8 cellular contexts compared by ENCODE assay signal in the genomic region with DNA sequence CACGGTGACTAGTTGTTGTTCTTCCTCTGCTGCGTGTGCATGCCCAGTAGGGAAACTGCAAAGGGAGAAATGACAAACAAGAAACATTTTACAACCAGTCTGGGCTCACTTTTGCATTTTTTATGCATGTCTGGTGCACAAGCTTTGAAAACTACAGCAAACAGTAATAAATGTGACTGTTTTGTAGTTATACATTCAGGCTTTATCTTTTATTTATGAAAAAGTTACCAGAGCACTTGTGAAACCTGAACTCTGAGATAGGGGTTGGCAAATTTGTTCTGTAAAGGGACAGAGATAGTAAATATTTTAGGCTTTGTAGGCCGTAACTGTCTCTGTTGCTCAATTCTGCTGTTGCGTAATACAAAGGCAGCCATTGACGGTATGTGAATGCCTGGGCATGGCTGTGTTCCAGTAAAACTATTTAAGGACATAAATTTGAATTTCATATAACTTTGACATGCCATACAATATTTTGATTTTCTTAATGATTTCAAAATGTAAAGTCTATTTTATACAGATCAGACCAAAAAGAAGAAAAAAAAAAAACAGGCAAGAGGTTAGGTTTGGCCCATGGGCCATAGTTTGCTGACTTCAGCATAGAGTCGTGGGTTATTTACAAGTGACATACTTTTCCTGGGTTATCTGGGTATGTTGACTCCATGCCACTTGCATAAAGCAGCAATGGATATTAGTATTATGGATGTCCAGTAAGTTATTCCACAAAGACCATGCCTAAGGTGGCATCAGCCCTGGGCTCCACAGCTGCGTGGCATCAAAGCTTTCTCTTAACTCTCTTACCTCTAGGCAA. TPM values are rescaled to one million over a fixed set of nuclear protein-coding genes. Genes with fewer than 3 reads are reported as not detected.
DNase-seq lines count a peak whose midpoint lies in the region; ATAC-seq and TF ChIP-seq lines count a peak whose summit lies in the region.

No MANE protein-coding gene starts in this region.

- peak overlapping the region; percentile 32 for H3K27ac Mint-ChIP-seq in activated naive CD8-positive, alpha-beta T cell treated with anti-CD3 and anti-CD28 coated beads, Interleukin-2, amount 10 ng/mL, durations not matched to agents 7 days and 5 days
- no peak overlapping the region for H3K27ac Mint-ChIP-seq in activated naive CD8-positive, alpha-beta T cell treated with anti-CD3 and anti-CD28 coated beads for 36 hours
- no peak overlapping the region for H3K27ac Mint-ChIP-seq in activated CD4-positive, alpha-beta memory T cell treated with anti-CD3 and anti-CD28 coated beads for 36 hours

- H3K36me3 Mint-ChIP-seq in activated naive CD8-positive, alpha-beta T cell treated with anti-CD3 and anti-CD28 coated beads, Interleukin-2, amount 10 ng/mL, durations not matched to agents 7 days and 5 days: peaks cover 29% of the 10 kb centered on the region
- peaks cover 13% of the 10 kb centered on the region for H3K36me3 Mint-ChIP-seq in activated naive CD8-positive, alpha-beta T cell treated with anti-CD3 and anti-CD28 coated beads for 36 hours
- H3K36me3 Mint-ChIP-seq in activated CD4-positive, alpha-beta memory T cell treated with anti-CD3 and anti-CD28 coated beads for 36 hours: peaks cover 30% of the 10 kb centered on the region

- H3K9me3 Mint-ChIP-seq in activated naive CD8-positive, alpha-beta T cell treated with anti-CD3 and anti-CD28 coated beads, Interleukin-2, amount 10 ng/mL, durations not matched to agents 7 days and 5 days: no peaks in the 10 kb centered on the region
- H3K9me3 Mint-ChIP-seq in activated naive CD8-positive, alpha-beta T cell treated with anti-CD3 and anti-CD28 coated beads for 36 hours: no peaks in the 10 kb centered on the region
- no peaks in the 10 kb centered on the region for H3K9me3 Mint-ChIP-seq in activated CD4-positive, alpha-beta memory T cell treated with anti-CD3 and anti-CD28 coated beads for 36 hours

- POLR2A ChIA-PET in activated naive CD8-positive, alpha-beta T cell treated with anti-CD3 and anti-CD28 coated beads, Interleukin-2, amount 10 ng/mL, durations not matched to agents 7 days and 5 days (lab: Charles Lee): no interaction called here
- POLR2A ChIA-PET in activated CD4-positive, alpha-beta memory T cell treated with anti-CD3 and anti-CD28 coated beads for 36 hours (lab: Charles Lee): interaction anchor here (0.6 kb wide), 1 partner anchor 90 kb away, joined by 3 read pairs; no protein-coding TSS in a partner anchor

- no peak for TF ChIP-seq POLR2A in breast epithelium (IDR thresholded peaks at IDR 0.05)
- no peak for TF ChIP-seq POLR2A in uterus (IDR thresholded peaks at IDR 0.05)

- peaks cover 16% of the 10 kb centered on the region for H3K4me1 Mint-ChIP-seq in activated naive CD8-positive, alpha-beta T cell treated with anti-CD3 and anti-CD28 coated beads, Interleukin-2, amount 10 ng/mL, durations not matched to agents 7 days and 5 days
- peaks cover 25% of the 10 kb centered on the region for H3K4me1 Mint-ChIP-seq in activated naive CD8-positive, alpha-beta T cell treated with anti-CD3 and anti-CD28 coated beads for 36 hours
- H3K4me1 Mint-ChIP-seq in activated CD4-positive, alpha-beta memory T cell treated with anti-CD3 and anti-CD28 coated beads for 36 hours (ENCODE audit: low read depth): peaks cover 14% of the 10 kb centered on the region

- H3K27me3 ChIP-seq in breast epithelium (no peaks in the 10 kb centered on the region), lung (ENCODE audit: control insufficient read depth, insufficient read depth) (no peaks in the 10 kb centered on the region), uterus (no peaks in the 10 kb centered on the region)

- TF ChIP-seq CTCF in breast epithelium (IDR thresholded peaks at IDR 0.05): no peak
- TF ChIP-seq CTCF in lung (IDR thresholded peaks at IDR 0.05; ENCODE audit: control extremely low read depth, extremely low read depth): no peak
- no peak for TF ChIP-seq CTCF in uterus (IDR thresholded peaks at IDR 0.05)

- DNase-seq in activated naive CD8-positive, alpha-beta T cell treated with anti-CD3 and anti-CD28 coated beads, Interleukin-2, amount 10 ng/mL, durations not matched to agents 7 days and 5 days: no peak
- DNase-seq in activated naive CD8-positive, alpha-beta T cell treated with anti-CD3 and anti-CD28 coated beads for 36 hours: no peak
- DNase-seq in breast epithelium (ENCODE audit: low spot score in 2 of 2) (peak in 1 of 2 donors; percentile 53), lung (ENCODE audit: low spot score) (peak; percentile 61), uterus (peak in 1 of 2 donors; percentile 77), middle frontal gyrus (ENCODE audit: extremely low spot score, low spot score) (no peak)
- DNase-seq in activated CD4-positive, alpha-beta memory T cell treated with anti-CD3 and anti-CD28 coated beads for 36 hours: no peak

- H3K4me3 Mint-ChIP-seq in activated naive CD8-positive, alpha-beta T cell treated with anti-CD3 and anti-CD28 coated beads, Interleukin-2, amount 10 ng/mL, durations not matched to agents 7 days and 5 days: no peak overlapping the region
- no peak overlapping the region for H3K4me3 Mint-ChIP-seq in activated naive CD8-positive, alpha-beta T cell treated with anti-CD3 and anti-CD28 coated beads for 36 hours
- no peak overlapping the region for H3K4me3 Mint-ChIP-seq in activated CD4-positive, alpha-beta memory T cell treated with anti-CD3 and anti-CD28 coated beads for 36 hours

- H3K27me3 Mint-ChIP-seq in activated naive CD8-positive, alpha-beta T cell treated with anti-CD3 and anti-CD28 coated beads, Interleukin-2, amount 10 ng/mL, durations not matched to agents 7 days and 5 days: peaks cover 4% of the 10 kb centered on the region
- H3K27me3 Mint-ChIP-seq in activated naive CD8-positive, alpha-beta T cell treated with anti-CD3 and anti-CD28 coated beads for 36 hours: no peaks in the 10 kb centered on the region
- peaks cover 5% of the 10 kb centered on the region for H3K27me3 Mint-ChIP-seq in activated CD4-positive, alpha-beta memory T cell treated with anti-CD3 and anti-CD28 coated beads for 36 hours

- H3K27ac ChIP-seq in breast epithelium (peak overlapping the region; percentile 68 to 86), lung (ENCODE audit: low read depth in 1 of 2, low read length in 1 of 2) (peak overlapping the region in 1 of 2 donors; percentile 81), uterus (peak overlapping the region; percentile 84 to 95)

- ATAC-seq in activated naive CD8-positive, alpha-beta T cell treated with anti-CD3 and anti-CD28 coated beads, Interleukin-2, amount 10 ng/mL, durations not matched to agents 7 days and 5 days (ENCODE audit: low read depth): no peak
- ATAC-seq in lung (ENCODE audit: insufficient read depth, low FRiP score) (no peak), GM21515 (IDR thresholded peaks at IDR 0.05; ENCODE audit: unreplicated experiment) (no peak)

- peaks cover 9 to 42% of the 10 kb centered on the region in 2 donors for H3K4me1 ChIP-seq in breast epithelium
- H3K4me1 ChIP-seq in lung (ENCODE audit: control insufficient read depth in 2 of 2, insufficient read depth in 2 of 2, low read length in 2 of 2): peaks cover 17 to 19% of the 10 kb centered on the region in 2 donors
- peaks cover 15 to 28% of the 10 kb centered on the region in 2 donors for H3K4me1 ChIP-seq in uterus

- 31 to 40% methylated on average over 7 of the region's 7 CpGs for WGBS in lung, 2 donors

- H3K4me3 ChIP-seq in breast epithelium (no peak overlapping the region), lung (no peak overlapping the region), uterus (no peak overlapping the region)

- intact Hi-C loops in breast epithelium (cut with DNase I; ENCODE audit: low total_unique reads) (no loop called here), uterus (cut with DNase I; ENCODE audit: low total_unique reads) (no loop called here)
- intact Hi-C loops in activated CD4-positive, alpha-beta memory T cell treated with anti-CD3 and anti-CD28 coated beads for 36 hours (cut with micrococcal nuclease): no loop called here

- H3K36me3 ChIP-seq in breast epithelium: no peaks in the 10 kb centered on the region
- H3K36me3 ChIP-seq in lung (ENCODE audit: control insufficient read depth in 2 of 2, insufficient read depth in 2 of 2, low read length in 2 of 2): peaks cover 10 to 22% of the 10 kb centered on the region in 2 donors
- H3K36me3 ChIP-seq in uterus: no peaks in the 10 kb centered on the region

- no peaks in the 10 kb centered on the region for H3K9me3 ChIP-seq in breast epithelium
- H3K9me3 ChIP-seq in lung (ENCODE audit: control insufficient read depth in 2 of 2, insufficient read depth in 1 of 2, low read length in 1 of 2): no peaks in the 10 kb centered on the region
- no peaks in the 10 kb centered on the region for H3K9me3 ChIP-seq in uterus

- CTCF ChIA-PET in activated CD4-positive, alpha-beta memory T cell treated with anti-CD3 and anti-CD28 coated beads for 36 hours (lab: Charles Lee): no interaction called here

RNA-seq across cellular contexts. Expression of a gene that starts 53.6 kb away (rescaled TPM):
- total RNA-seq in activated naive CD8-positive, alpha-beta T cell treated with anti-CD3 and anti-CD28 coated beads, Interleukin-2, amount 10 ng/mL, durations not matched to agents 7 days and 5 days: 1 to 10 TPM; 2.1 to 2.4 TPM
- total RNA-seq in activated naive CD8-positive, alpha-beta T cell treated with anti-CD3 and anti-CD28 coated beads for 36 hours: 1 to 10 TPM in 1 of 2 experiments, under 1 TPM in 1; 0.54 to 1.3 TPM
- total RNA-seq in breast epithelium: 1 to 10 TPM; 1.9 to 5.9 (median 2.3) TPM
- total RNA-seq in lung: 1 to 10 TPM; 2.8 to 5.1 TPM
- 1 to 10 TPM in 1 of 2 donors, under 1 TPM in 1; 0.94 to 1.3 TPM for polyA plus RNA-seq in lung
- 1 to 10 TPM in 3 of 4 donors, under 1 TPM in 1; 0.26 to 2.4 (median 1.5) TPM for total RNA-seq in uterus
- total RNA-seq in activated CD4-positive, alpha-beta memory T cell treated with anti-CD3 and anti-CD28 coated beads for 36 hours: under 1 TPM; 0.46 to 0.50 TPM
